Comparison of ENCODE assay signal across 10 cellular contexts in genomic region chr2:147703171-147703570, GRCh38.
"Had no signal": no experiment of that assay in that cellular context is flagged by ENCODE, and none has a peak within 500 bp of the region (broad histone marks: within the 10 kb centered on the region; RNA-seq: fewer than 3 reads in every experiment).

No MANE protein-coding gene starts in this region.

- H3K4me1 Mint-ChIP-seq: IgD-negative memory B cell had no signal

- H3K36me3 ChIP-seq: HAP-1 had no signal

- H3K27ac ChIP-seq: GM23248, HL-60 had no signal

- H2AFZ ChIP-seq: GM23248 had no signal

- H3K4me3 Mint-ChIP-seq: HFFc6, IgD-negative memory B cell had no signal

- H3K9me3 ChIP-seq: HAP-1 had no signal

- H3K4me1 ChIP-seq: HAP-1 had no signal

- H3K27ac Mint-ChIP-seq: HFFc6, IgD-negative memory B cell had no signal

- DNase-seq: GM23248, GOT3, H7, HFFc6, KBM-7 had no signal

- H3K9ac ChIP-seq: GM23248 had no signal

- H3K4me3 ChIP-seq: GM23248, HAP-1 had no signal

- ATAC-seq: HCT116, HepG2 had no signal

- H3K36me3 Mint-ChIP-seq: IgD-negative memory B cell had no signal
